In genomic region chr7:84701524-84702306, GRCh38 we compare ENCODE assay signal across 10 cellular contexts.
A peak's percentile ranks its signal among the peaks of the same experiment; 100 is the strongest.
DNase-seq lines count a peak whose midpoint lies in the region; TF ChIP-seq lines count a peak whose summit lies in the region.
"Had no signal": no experiment of that assay in that cellular context is flagged by ENCODE, and none has a peak within 500 bp of the region (broad histone marks: within the 10 kb centered on the region; RNA-seq: fewer than 3 reads in every experiment).

No MANE protein-coding gene starts in this region.

- no peak for TF ChIP-seq POLR2A in erythroblast (IDR thresholded peaks at IDR 0.05; ENCODE audit: low read length)

- H3K4me3 Mint-ChIP-seq in activated naive CD4-positive, alpha-beta T cell treated with anti-CD3 and anti-CD28 coated beads for 36 hours, result no peak overlapping the region
- H3K4me3 Mint-ChIP-seq: naive thymus-derived CD4-positive, alpha-beta T cell had no signal

- H3K9me3 ChIP-seq in skeletal muscle satellite cell (replicated peaks; ENCODE audit: low read length), result no peaks in the 10 kb centered on the region

- peaks cover 49% of the 10 kb centered on the region for H3K4me1 ChIP-seq in skeletal muscle satellite cell (ENCODE audit: control insufficient read depth, insufficient read depth, low read length)

- H3K27ac Mint-ChIP-seq in activated naive CD4-positive, alpha-beta T cell treated with anti-CD3 and anti-CD28 coated beads for 36 hours, result no peak overlapping the region
- H3K27ac Mint-ChIP-seq: naive thymus-derived CD4-positive, alpha-beta T cell had no signal

- no peaks in the 10 kb centered on the region for H3K27me3 Mint-ChIP-seq in activated naive CD4-positive, alpha-beta T cell treated with anti-CD3 and anti-CD28 coated beads for 36 hours (ENCODE audit: low read depth)
- H3K27me3 Mint-ChIP-seq: naive thymus-derived CD4-positive, alpha-beta T cell had no signal

- peak overlapping the region; percentile 48 for H3K4me2 ChIP-seq in skeletal muscle satellite cell (ENCODE audit: low read length)

- H3K36me3 Mint-ChIP-seq in activated naive CD4-positive, alpha-beta T cell treated with anti-CD3 and anti-CD28 coated beads for 36 hours (ENCODE audit: low read depth), result no peaks in the 10 kb centered on the region
- H3K36me3 Mint-ChIP-seq: naive thymus-derived CD4-positive, alpha-beta T cell had no signal

- no peaks in the 10 kb centered on the region for H3K36me3 ChIP-seq in skeletal muscle satellite cell (ENCODE audit: insufficient read depth, low read length)

- H3K4me1 Mint-ChIP-seq in activated naive CD4-positive, alpha-beta T cell treated with anti-CD3 and anti-CD28 coated beads for 36 hours (ENCODE audit: low read depth), result no peaks in the 10 kb centered on the region
- H3K4me1 Mint-ChIP-seq: naive thymus-derived CD4-positive, alpha-beta T cell had no signal

- peak overlapping the region; percentile 61 for H3K9ac ChIP-seq in skeletal muscle satellite cell (ENCODE audit: low read depth, low read length)

- no peak for TF ChIP-seq CTCF in fibroblast of mammary gland (conservative IDR thresholded peaks at IDR 0.05; ENCODE audit: control insufficient read depth, insufficient read depth, low read depth, low read length)

- DNase-seq in NCI-H2171 treated with DMSO at 0.1 percent for 48 hours (lab: John Stamatoyannopoulos, UW), result peak; percentile 27
- no peak for DNase-seq in NCI-H2171 (lab: John Stamatoyannopoulos, UW)
- DNase-seq in SHP77 (lab: John Stamatoyannopoulos, UW), result peak; percentile 53 to 55
- peak; percentile 87 for DNase-seq in fibroblast of mammary gland (ENCODE audit: low read depth)
- no peak for DNase-seq in erythroblast (lab: John Stamatoyannopoulos, UW)
- DNase-seq in germinal center (ENCODE audit: low spot score), result no peak
- no peak for DNase-seq in activated naive CD4-positive, alpha-beta T cell treated with anti-CD3 and anti-CD28 coated beads for 36 hours
- DNase-seq: 8988T; naive thymus-derived CD4-positive, alpha-beta T cell had no signal

- intact Hi-C loops in activated naive CD4-positive, alpha-beta T cell treated with anti-CD3 and anti-CD28 coated beads for 36 hours (cut with micrococcal nuclease), result no loop called here

- CTCF ChIA-PET in activated naive CD4-positive, alpha-beta T cell treated with anti-CD3 and anti-CD28 coated beads for 36 hours (lab: Charles Lee), result no interaction called here

- no peak overlapping the region for H3K4me3 ChIP-seq in fibroblast of mammary gland (ENCODE audit: control insufficient read depth, low read depth, low read length)
- H3K4me3 ChIP-seq in skeletal muscle satellite cell (ENCODE audit: low read length), result peak overlapping the region; percentile 17

- H3K9me3 Mint-ChIP-seq in activated naive CD4-positive, alpha-beta T cell treated with anti-CD3 and anti-CD28 coated beads for 36 hours, result no peaks in the 10 kb centered on the region

- H3K27me3 ChIP-seq in skeletal muscle satellite cell (ENCODE audit: control insufficient read depth, insufficient read depth, low read length), result no peaks in the 10 kb centered on the region

Comparison
In these comparisons a context has a peak if more than half of its experiments do, and no peak if none do; other contexts are left out.
1. DNase-seq: peak in NCI-H2171 treated with DMSO at 0.1 percent for 48 hours (single experiment), SHP77 (2 of 2) and fibroblast of mammary gland (single experiment); none in NCI-H2171 (single experiment), erythroblast (0 of 2), germinal center (single experiment) and activated naive CD4-positive, alpha-beta T cell treated with anti-CD3 and anti-CD28 coated beads for 36 hours (single experiment).